ENCODE assay signal across 10 cellular contexts in genomic region chr17:57551321-57552079, GRCh38.
DNase-seq lines count a peak whose midpoint lies in the region; ATAC-seq and TF ChIP-seq lines count a peak whose summit lies in the region.
"Had no signal": no experiment of that assay in that cellular context is flagged by ENCODE, and none has a peak within 500 bp of the region (broad histone marks: within the 10 kb centered on the region; RNA-seq: fewer than 3 reads in every experiment).

No MANE protein-coding gene starts in this region.

- in situ Hi-C loops in GM13977 (cut with MboI; ENCODE audit: low pct_unique_long_range_greater_than_20kb, low sequenced_read_pairs, unreplicated experiment): no loop called here

- no peaks in the 10 kb centered on the region for H3K36me3 ChIP-seq in mesendoderm (ENCODE audit: control insufficient read depth, insufficient read depth, low read length)
- H3K36me3 ChIP-seq: thoracic aorta had no signal

- H3K79me1 ChIP-seq in mesendoderm (ENCODE audit: low read length): no peaks in the 10 kb centered on the region

- no peak overlapping the region for H2BK15ac ChIP-seq in mesendoderm (replicated peaks; ENCODE audit: low read depth)

- WGBS in mesendoderm (ENCODE audit: extremely low coverage, insufficient coverage, low lambda C conversion rate): no CpG with 5 or more reads among the region's 14 CpGs

- no peak overlapping the region for H3K4me2 ChIP-seq in mesendoderm (ENCODE audit: low read length)

- no peak overlapping the region for H2AK5ac ChIP-seq in mesendoderm (ENCODE audit: low read length)

- H3K79me2 ChIP-seq in mesendoderm (ENCODE audit: control insufficient read depth, insufficient read depth, low read length): no peaks in the 10 kb centered on the region

- H3K23ac ChIP-seq in mesendoderm (ENCODE audit: low read length): no peak overlapping the region

- ATAC-seq in GM21576 (IDR thresholded peaks at IDR 0.05; ENCODE audit: unreplicated experiment) (peak; percentile 69), GM18873 (IDR thresholded peaks at IDR 0.05; ENCODE audit: low FRiP score, unreplicated experiment) (no peak)

- no peak overlapping the region for H4K5ac ChIP-seq in mesendoderm (ENCODE audit: low read length)

- no peak overlapping the region for H2BK120ac ChIP-seq in mesendoderm (ENCODE audit: low read depth, low read length)

- no peak overlapping the region for H3K27ac ChIP-seq in mesendoderm (ENCODE audit: low read depth, low read length)
- H3K27ac ChIP-seq: thoracic aorta had no signal

- no peak overlapping the region for H2BK5ac ChIP-seq in mesendoderm (ENCODE audit: low read length)

- DNase-seq in GM13977 (ENCODE audit: low spot score) (peak; percentile 65), NAMALWA (ENCODE audit: low spot score) (peak; percentile 98), mesendoderm (no peak), NCI-H1092 treated with DMSO at 0.1 percent for 48 hours (lab: John Stamatoyannopoulos, UW) (no peak), RKO (ENCODE audit: low spot score) (no peak), erythroblast (lab: John Stamatoyannopoulos, UW) (no peak)
- DNase-seq: T-helper 2 cell had no signal

- H4K8ac ChIP-seq in mesendoderm (ENCODE audit: low read depth, low read length): no peak overlapping the region

- peak overlapping the region; percentile 34 for H3K56ac ChIP-seq in mesendoderm (ENCODE audit: low read length)

- peaks cover 26% of the 10 kb centered on the region for H3K4me1 ChIP-seq in mesendoderm (ENCODE audit: control insufficient read depth, low read depth, low read length)

- no peak overlapping the region for H3K4me3 ChIP-seq in mesendoderm (ENCODE audit: low read length)
- H3K4me3 ChIP-seq: thoracic aorta had no signal

- no peak overlapping the region for H3K4ac ChIP-seq in mesendoderm (ENCODE audit: low read depth, low read length)

- H3K18ac ChIP-seq in mesendoderm (ENCODE audit: low read length): no peak overlapping the region

- no peak for TF ChIP-seq CTCF in GM13977 (IDR thresholded peaks at IDR 0.05; ENCODE audit: extremely low read depth, insufficient read depth, missing control alignments)

- no peak overlapping the region for H3K9ac ChIP-seq in mesendoderm (ENCODE audit: low read length)

- no peak for TF ChIP-seq POLR2A in erythroblast (IDR thresholded peaks at IDR 0.05; ENCODE audit: low read length)

- no peaks in the 10 kb centered on the region for H3K27me3 ChIP-seq in mesendoderm (ENCODE audit: insufficient read depth, low read length, poor library complexity)

Comparison
In these comparisons a context has a peak if more than half of its experiments do, and no peak if none do; other contexts are left out.
1. DNase-seq: peak in GM13977 (single experiment) and NAMALWA (single experiment); none in mesendoderm (single experiment), NCI-H1092 treated with DMSO at 0.1 percent for 48 hours (single experiment), RKO (single experiment) and erythroblast (0 of 2).